25 cellular contexts compared by ENCODE assay signal in genomic region chr7:29858080-29858951, GRCh38. TPM values are rescaled to one million over a fixed set of nuclear protein-coding genes. Genes with fewer than 3 reads are reported as not detected.
DNase-seq lines count a peak whose midpoint lies in the region; ATAC-seq, FAIRE-seq and TF ChIP-seq lines count a peak whose summit lies in the region.
"Had no signal": no experiment of that assay in that cellular context is flagged by ENCODE, and none has a peak within 500 bp of the region (broad histone marks: within the 10 kb centered on the region; RNA-seq: fewer than 3 reads in every experiment).

No MANE protein-coding gene starts in this region.

- H3K4me1 Mint-ChIP-seq in nephron, result peaks cover 88% of the 10 kb centered on the region
- H3K4me1 Mint-ChIP-seq in naive thymus-derived CD8-positive, alpha-beta T cell, result no peaks in the 10 kb centered on the region
- H3K4me1 Mint-ChIP-seq: activated B cell treated with CpG ODN at 0.5 μM for 24 hours; CD4-positive, alpha-beta memory T cell had no signal

- H3K4me3 Mint-ChIP-seq in nephron, result peak overlapping the region in 1 of 3 experiments; percentile 73
- no peak overlapping the region for H3K4me3 Mint-ChIP-seq in naive thymus-derived CD8-positive, alpha-beta T cell
- H3K4me3 Mint-ChIP-seq: activated B cell treated with CpG ODN at 0.5 μM for 24 hours; activated T-helper 1 cell treated with anti-CD3 and anti-CD28 coated beads, Interleukin-12 subunit alpha, Interleukin-12 subunit beta, Interleukin-2, Interleukin-4 antibody, amounts not matched to agents 30 ng/mL and 10 ng/mL and 1 ng/mL, durations not matched to agents 14 hours and 24 hours and 36 hours had no signal

- ATAC-seq in naive thymus-derived CD8-positive, alpha-beta T cell, result no peak

- H3K27ac ChIP-seq in caudate nucleus (ENCODE audit: low read depth, low read length), result peak overlapping the region; percentile 76
- H3K27ac ChIP-seq: cardiac muscle cell, KMS-11 had no signal

- H3K9me3 Mint-ChIP-seq in nephron, result no peaks in the 10 kb centered on the region
- H3K9me3 Mint-ChIP-seq in naive thymus-derived CD8-positive, alpha-beta T cell, result no peaks in the 10 kb centered on the region
- H3K9me3 Mint-ChIP-seq: activated B cell treated with CpG ODN at 0.5 μM for 24 hours; activated T-helper 1 cell treated with anti-CD3 and anti-CD28 coated beads, Interleukin-12 subunit alpha, Interleukin-12 subunit beta, Interleukin-2, Interleukin-4 antibody, amounts not matched to agents 30 ng/mL and 10 ng/mL and 1 ng/mL, durations not matched to agents 14 hours and 24 hours and 36 hours had no signal

- FAIRE-seq in urothelium cell line (lab: Jason Lieb, UNC), result peak; percentile 86

- H3K27me3 Mint-ChIP-seq in nephron (ENCODE audit: low read depth), result peaks cover 8% of the 10 kb centered on the region
- peaks cover 0 to 10% (median 0%) of the 10 kb centered on the region in 5 donors for H3K27me3 Mint-ChIP-seq in naive thymus-derived CD8-positive, alpha-beta T cell

- POLR2A ChIA-PET in naive thymus-derived CD8-positive, alpha-beta T cell (lab: Charles Lee), result no interaction called here

- TF ChIP-seq CTCF in nephron (IDR thresholded peaks at IDR 0.05; ENCODE audit: unreplicated experiment in 3 of 3), result no peak

- peak overlapping the region; percentile 15 to 64 (median 40) for H3K27ac Mint-ChIP-seq in nephron
- H3K27ac Mint-ChIP-seq in naive thymus-derived CD8-positive, alpha-beta T cell, result no peak overlapping the region
- H3K27ac Mint-ChIP-seq: activated B cell treated with CpG ODN at 0.5 μM for 24 hours; activated T-helper 1 cell treated with anti-CD3 and anti-CD28 coated beads, Interleukin-12 subunit alpha, Interleukin-12 subunit beta, Interleukin-2, Interleukin-4 antibody, amounts not matched to agents 30 ng/mL and 10 ng/mL and 1 ng/mL, durations not matched to agents 14 hours and 24 hours and 36 hours; CD4-positive, alpha-beta memory T cell had no signal

- H3K36me3 Mint-ChIP-seq in nephron (ENCODE audit: low read depth), result no peaks in the 10 kb centered on the region
- no peaks in the 10 kb centered on the region for H3K36me3 Mint-ChIP-seq in naive thymus-derived CD8-positive, alpha-beta T cell
- H3K36me3 Mint-ChIP-seq: CD4-positive, alpha-beta memory T cell had no signal

- DNase-seq in NCI-H2227 treated with DMSO at 0.1 percent for 48 hours (lab: John Stamatoyannopoulos, UW) (peak; percentile 91), caudate nucleus (lab: John Stamatoyannopoulos, UW) (peak in 2 of 61 donors; percentile 37 to 53), urothelium cell line (ENCODE audit: low spot score) (no peak), epidermal melanocyte (ENCODE audit: insufficient read length, low spot score) (no peak), T-helper 1 cell (no peak)
- DNase-seq in naive thymus-derived CD8-positive, alpha-beta T cell, result no peak
- DNase-seq: activated B cell treated with CpG ODN at 0.5 μM for 24 hours; activated naive CD4-positive, alpha-beta T cell treated with anti-CD3 and anti-CD28 coated beads, Interleukin-2, amount 50 U/mL, for 16 hours; CD4-positive, alpha-beta memory T cell; DMS 273 treated with DMSO at 0.1 percent for 48 hours; glutamatergic neuron; GOT3; NCI-H1694; NCI-H2171 treated with DMSO at 0.1 percent for 48 hours; NCI-H526; stimulated activated CD4-positive, alpha-beta T cell treated with anti-CD3 and anti-CD28 coated beads, Interleukin-4, amount 100 ng/mL, for 24 hours; stimulated activated naive CD4-positive, alpha-beta T cell; T-helper 9 cell had no signal

RNA-seq across cellular contexts. Expression of gene WIPF3, which starts 52.0 kb away (rescaled TPM):
- total RNA-seq in naive thymus-derived CD8-positive, alpha-beta T cell, result under 1 TPM in 1 of 2 experiments, not detected in 1; 0.10 TPM
- under 1 TPM in 1 of 3 donors, not detected in 2; 0.05 TPM for polyA plus RNA-seq in naive thymus-derived CD8-positive, alpha-beta T cell
- total RNA-seq: activated B cell treated with CpG ODN at 0.5 μM for 24 hours; activated T-helper 1 cell treated with anti-CD3 and anti-CD28 coated beads, Interleukin-12 subunit alpha, Interleukin-12 subunit beta, Interleukin-2, Interleukin-4 antibody, amounts not matched to agents 30 ng/mL and 10 ng/mL and 1 ng/mL, durations not matched to agents 14 hours and 24 hours and 36 hours; CD4-positive, alpha-beta memory T cell; dermis microvascular lymphatic vessel endothelial cell; HT1080; lung microvascular endothelial cell had no signal
- polyA plus RNA-seq: CD4-positive, alpha-beta memory T cell had no signal

Comparison
In these comparisons a context has a peak if more than half of its experiments do, and no peak if none do; other contexts are left out.
1. H3K27ac Mint-ChIP-seq: peak in nephron (3 of 3); none in naive thymus-derived CD8-positive, alpha-beta T cell (0 of 10).